In the genomic region with DNA sequence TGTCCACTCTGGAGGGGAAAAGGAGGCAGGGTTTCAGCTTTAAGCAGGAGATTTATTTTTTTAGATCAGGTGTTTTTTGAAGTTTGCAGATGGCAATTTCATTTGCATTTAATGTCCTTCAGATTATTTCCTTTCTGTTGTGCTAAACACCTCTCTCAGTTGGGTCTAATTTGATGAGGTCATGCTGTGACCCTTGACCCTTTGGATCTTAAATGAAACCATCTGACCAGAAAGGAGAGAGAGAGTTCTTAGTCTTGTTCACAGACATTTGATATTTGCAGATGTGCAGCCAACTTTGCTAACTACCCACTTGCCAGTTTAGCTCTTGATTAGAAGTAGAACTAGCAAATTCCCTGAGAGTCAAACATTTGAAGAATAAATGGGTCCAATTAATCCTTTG, we compare ENCODE assay signal across 1 cellular context.
A peak's percentile ranks its signal among the peaks of the same experiment; 100 is the strongest.
TF ChIP-seq lines count a peak whose summit lies in the region.

No MANE protein-coding gene starts in this region.

TF ChIP-seq in HepG2, 621 proteins besides CTCF, POLR2A, EP300 and RAD21:
- TF ChIP-seq ATF7 (IDR thresholded peaks at IDR 0.05) (peak; percentile 34; the same call in 1 of the 2 replicates), ATF7 (CRISPR knock-in tag; IDR thresholded peaks at IDR 0.05) (no peak), HMG20B (CRISPR knock-in tag; conservative IDR thresholded peaks at IDR 0.05) (no peak), ZBTB7A (CRISPR knock-in tag; IDR thresholded peaks at IDR 0.05) (no peak), MAZ (IDR thresholded peaks at IDR 0.05; ENCODE audit: borderline replicate concordance, low read depth, low read length) (no peak), MAZ (CRISPR knock-in tag; IDR thresholded peaks at IDR 0.05; ENCODE audit: low read depth) (no peak), ZIK1 (CRISPR knock-in tag; IDR thresholded peaks at IDR 0.05; ENCODE audit: borderline replicate concordance, low read depth) (no peak), ZNF547 (CRISPR knock-in tag; IDR thresholded peaks at IDR 0.05) (no peak)
- TF ChIP-seq, protein P1, sequence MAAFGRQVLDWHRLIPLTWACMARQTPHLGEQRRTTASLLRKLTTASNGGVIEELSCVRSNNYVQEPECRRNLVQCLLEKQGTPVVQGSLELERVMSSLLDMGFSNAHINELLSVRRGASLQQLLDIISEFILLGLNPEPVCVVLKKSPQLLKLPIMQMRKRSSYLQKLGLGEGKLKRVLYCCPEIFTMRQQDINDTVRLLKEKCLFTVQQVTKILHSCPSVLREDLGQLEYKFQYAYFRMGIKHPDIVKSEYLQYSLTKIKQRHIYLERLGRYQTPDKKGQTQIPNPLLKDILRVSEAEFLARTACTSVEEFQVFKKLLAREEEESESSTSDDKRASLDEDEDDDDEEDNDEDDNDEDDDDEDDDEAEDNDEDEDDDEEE (CRISPR knock-in tag; IDR thresholded peaks at IDR 0.05) = no peak
